21 cellular contexts compared by ENCODE assay signal in genomic region chr1:184472117-184472516, GRCh38.
DNase-seq lines count a peak whose midpoint lies in the region; ATAC-seq and TF ChIP-seq lines count a peak whose summit lies in the region.
"Had no signal": no experiment of that assay in that cellular context is flagged by ENCODE, and none has a peak within 500 bp of the region (broad histone marks: within the 10 kb centered on the region; RNA-seq: fewer than 3 reads in every experiment).

No MANE protein-coding gene starts in this region.

- DNase-seq in Right ventricle myocardium inferior (ENCODE audit: missing footprints) (no peak), cardiac septum (ENCODE audit: low spot score) (no peak), globus pallidus (ENCODE audit: low spot score) (peak; percentile 26), medulla oblongata (ENCODE audit: extremely low spot score) (peak; percentile 27), thoracic aorta (ENCODE audit: low spot score) (no peak), Karpas-422 (no peak)
- DNase-seq: BE2C; CD4-positive, CD25-positive, alpha-beta regulatory T cell; COR-L47; GDM1; HCEC 1CT; KBM-7; NCI-H1105 treated with DMSO at 0.1 percent for 48 hours; NCI-H1694 treated with DMSO at 0.1 percent for 48 hours; NCI-H345; NCI-H524 treated with DMSO at 0.1 percent for 48 hours; SIG-M5 had no signal

- no peaks in the 10 kb centered on the region for H3K79me2 ChIP-seq in Karpas-422 (ENCODE audit: low read length)

- H3K4me1 ChIP-seq in thoracic aorta (ENCODE audit: control insufficient read depth in 1 of 2, low read depth in 2 of 2) (peaks cover 2 to 16% of the 10 kb centered on the region in 2 donors), Karpas-422 (ENCODE audit: low read length) (no peaks in the 10 kb centered on the region)

- no peak for TF ChIP-seq CTCF in thoracic aorta (IDR thresholded peaks at IDR 0.05)

- H3K27me3 ChIP-seq in thoracic aorta (replicated peaks; ENCODE audit: insufficient read depth) (no peaks in the 10 kb centered on the region), Karpas-422 (ENCODE audit: low read length) (no peaks in the 10 kb centered on the region)
- H3K27me3 ChIP-seq: BE2C had no signal

- no peaks in the 10 kb centered on the region for H4K20me1 ChIP-seq in Karpas-422 (ENCODE audit: insufficient read depth, low read depth, low read length)

- H3K27ac ChIP-seq in thoracic aorta = peak overlapping the region; percentile 3 to 25
- H3K27ac ChIP-seq in Karpas-422 (ENCODE audit: low read length) = no peak overlapping the region
- H3K27ac ChIP-seq: 22Rv1 had no signal

- intact Hi-C loops in Right ventricle myocardium inferior (cut with DNase I) = no loop called here
- intact Hi-C loops in cardiac septum (cut with DNase I) = loop anchor here (5.0 kb wide), 1 partner anchor 90 kb away; no protein-coding TSS in a partner anchor

- H2AFZ ChIP-seq in Karpas-422 (ENCODE audit: low read length) = no peak overlapping the region
- H2AFZ ChIP-seq: GM23338 had no signal

- H3K36me3 ChIP-seq in thoracic aorta (no peaks in the 10 kb centered on the region), Karpas-422 (ENCODE audit: insufficient read depth, low read length) (no peaks in the 10 kb centered on the region)

- ATAC-seq in Right ventricle myocardium inferior (peak; percentile 53), thoracic aorta (ENCODE audit: insufficient number of reproducible peaks, low FRiP score, low read depth) (no peak), HG03159 (IDR thresholded peaks at IDR 0.05; ENCODE audit: unreplicated experiment) (no peak), GM19324 (IDR thresholded peaks at IDR 0.05; ENCODE audit: low FRiP score, unreplicated experiment) (no peak)
- ATAC-seq: GM23338 had no signal

- H3K9me3 ChIP-seq in thoracic aorta = no peaks in the 10 kb centered on the region
- H3K9me3 ChIP-seq in Karpas-422 (ENCODE audit: low read length) = no peaks in the 10 kb centered on the region
- H3K9me3 ChIP-seq: BE2C had no signal

- H3K9me2 ChIP-seq in Karpas-422 (replicated peaks; ENCODE audit: insufficient read depth, low read length) = no peaks in the 10 kb centered on the region

- H3K4me3 ChIP-seq in thoracic aorta = no peak overlapping the region
- no peak overlapping the region for H3K4me3 ChIP-seq in Karpas-422 (ENCODE audit: low read length)
- H3K4me3 ChIP-seq: GM23338 had no signal

- H3K4me2 ChIP-seq in Karpas-422 (ENCODE audit: low read depth, low read length, poor library complexity, severe bottlenecking) = no peak overlapping the region
- H3K4me2 ChIP-seq: GM23338 had no signal

- H3K9ac ChIP-seq in Karpas-422 (ENCODE audit: low read length) = no peak overlapping the region

Comparison
In these comparisons a context has a peak if more than half of its experiments do, and no peak if none do; other contexts are left out.
1. DNase-seq: peak in globus pallidus (single experiment) and medulla oblongata (single experiment); none in Right ventricle myocardium inferior (single experiment), cardiac septum (single experiment), thoracic aorta (single experiment) and Karpas-422 (single experiment).